In the genomic region with DNA sequence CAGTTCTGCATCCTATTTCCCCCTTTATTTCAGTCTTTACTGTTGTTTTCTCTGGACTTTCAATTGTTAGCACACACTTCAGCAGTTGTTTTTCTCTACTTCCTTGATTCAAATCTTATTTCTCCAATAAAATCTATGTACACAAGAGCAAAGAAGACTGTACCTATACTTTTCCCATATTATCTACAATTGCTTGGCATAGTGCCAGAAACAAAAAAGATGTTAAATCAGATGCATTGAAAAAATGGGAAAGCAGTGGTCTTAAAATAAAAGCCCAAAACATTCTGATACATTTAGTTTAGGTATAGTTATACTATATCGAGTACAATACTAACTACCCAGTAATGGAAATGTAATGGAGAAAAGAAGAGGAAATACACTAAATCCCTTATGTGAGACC, we compare ENCODE assay signal across 30 cellular contexts.
"Had no signal": no experiment of that assay in that cellular context is flagged by ENCODE, and none has a peak within 500 bp of the region (broad histone marks: within the 10 kb centered on the region; RNA-seq: fewer than 3 reads in every experiment).

No MANE protein-coding gene starts in this region.

- H3K27me3 ChIP-seq: brain microvascular endothelial cell, dorsolateral prefrontal cortex, esophagus muscularis mucosa, foreskin keratinocyte, gastrocnemius medialis, heart right ventricle had no signal

- ATAC-seq: activated CD4-positive, CD25-positive, alpha-beta regulatory T cell treated with anti-CD3 and anti-CD28 coated beads, Interleukin-2, amount 50 U/mL, for 24 hours; activated CD8-positive, alpha-beta T cell treated with anti-CD3 and anti-CD28 coated beads for 36 hours; activated T-cell treated with anti-CD3 and anti-CD28 coated beads, Interleukin-2, amount 50 U/mL, for 4 hours; activated T-helper 17 cell treated with anti-CD3 and anti-CD28 coated beads, Interleukin-2, amount 50 U/mL, for 72 hours; foreskin keratinocyte; gastrocnemius medialis; heart right ventricle; T-helper 17 cell had no signal

- H3K4me1 ChIP-seq: foreskin keratinocyte had no signal

- H3K4me3 ChIP-seq: coronary artery, dorsolateral prefrontal cortex, esophagus muscularis mucosa, gastrocnemius medialis, heart right ventricle had no signal

- H3K27ac ChIP-seq: brain microvascular endothelial cell, coronary artery, dorsolateral prefrontal cortex, esophagus muscularis mucosa, foreskin keratinocyte, gastrocnemius medialis, heart right ventricle, WERI-Rb-1 had no signal

- DNase-seq: activated B cell treated with CpG ODN at 0.5 μM for 24 hours; activated CD4-positive, alpha-beta T cell treated with anti-CD3 and anti-CD28 coated beads for 48 hours; activated CD4-positive, alpha-beta T cell treated with anti-CD3 and anti-CD28 coated beads, Interleukin-2, amount 50 U/mL, for 1 hour; activated CD4-positive, alpha-beta T cell treated with anti-CD3 and anti-CD28 coated beads, Interleukin-2, amount 50 U/mL, for 48 hours; activated CD8-positive, alpha-beta memory T cell treated with anti-CD3 and anti-CD28 coated beads for 24 hours; activated CD8-positive, alpha-beta T cell treated with anti-CD3 and anti-CD28 coated beads for 36 hours; activated effector memory CD4-positive, alpha-beta T cell treated with Interleukin-2 at 50 U/mL for 16 hours; activated gamma-delta T cell treated with Interleukin-2 at 50 U/mL for 16 hours; activated naive CD4-positive, alpha-beta T cell treated with anti-CD3 and anti-CD28 coated beads, Interleukin-2, amount 50 U/mL, for 16 hours; activated naive CD4-positive, alpha-beta T cell treated with Interleukin-2 at 50 U/mL for 16 hours; activated T-cell treated with anti-CD3 and anti-CD28 coated beads, Interleukin-2, amount 50 U/mL, for 4 hours; amniotic stem cell; anterior cingulate cortex; brain microvascular endothelial cell; dorsolateral prefrontal cortex; effector memory CD4-positive, alpha-beta T cell; endodermal cell; erythroblast; foreskin keratinocyte; gastrocnemius medialis; heart right ventricle; T-helper 17 cell; T1000; WERI-Rb-1 had no signal

- H3K9me3 ChIP-seq: esophagus muscularis mucosa, gastrocnemius medialis had no signal

- FAIRE-seq: astrocyte, bronchial epithelial cell had no signal

- H3K36me3 ChIP-seq: brain microvascular endothelial cell, esophagus muscularis mucosa, gastrocnemius medialis, heart right ventricle, WERI-Rb-1 had no signal
